ENCODE assay signal across 9 cellular contexts in the genomic region with DNA sequence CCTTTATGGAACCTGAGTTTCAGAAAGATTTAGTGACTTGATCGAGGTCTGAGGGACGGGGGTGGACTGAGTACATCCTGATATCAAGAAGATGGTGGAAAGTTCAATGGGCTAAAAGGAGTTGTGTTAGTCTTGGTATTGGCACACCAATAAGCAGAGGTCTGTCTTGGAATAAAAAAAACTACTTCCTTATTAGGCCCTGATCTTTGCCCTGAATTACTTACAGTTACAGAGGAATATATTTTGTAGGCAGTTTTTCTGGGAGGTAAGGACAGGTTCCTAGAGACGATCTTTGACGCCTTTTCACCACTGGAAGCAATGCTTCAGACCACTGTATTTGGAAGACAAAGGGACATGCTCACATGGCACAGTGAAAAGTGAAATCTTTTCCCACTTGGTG. TPM values are rescaled to one million over a fixed set of nuclear protein-coding genes. Genes with fewer than 3 reads are reported as not detected.
DNase-seq lines count a peak whose midpoint lies in the region; ATAC-seq and TF ChIP-seq lines count a peak whose summit lies in the region.
"Had no signal": no experiment of that assay in that cellular context is flagged by ENCODE, and none has a peak within 500 bp of the region (broad histone marks: within the 10 kb centered on the region; RNA-seq: fewer than 3 reads in every experiment).

No MANE protein-coding gene starts in this region.

- intact Hi-C loops in prostate gland (cut with DNase I), result loop anchor here (5.0 kb wide), 1 partner anchor 162 kb away; the partner anchor contains the start of gene DYNLT3

- no peak overlapping the region for H4K91ac ChIP-seq in H9 (ENCODE audit: insufficient read length, low read depth, low read length)

- no peak overlapping the region for H4K5ac ChIP-seq in H9 (ENCODE audit: insufficient read length, low read depth, low read length)

- H3K23ac ChIP-seq in H9 (ENCODE audit: insufficient read length, low read depth, low read length), result no peak overlapping the region

- peak overlapping the region; percentile 31 for H3K4me2 ChIP-seq in H9 (ENCODE audit: insufficient read depth, insufficient read length, low read length)

- no peak for TF ChIP-seq POLR2A in prostate gland (IDR thresholded peaks at IDR 0.05)

- H3K23me2 ChIP-seq in H9 (ENCODE audit: insufficient read length, low read depth, low read length, poor library complexity, severe bottlenecking), result no peaks in the 10 kb centered on the region

- H3K4me1 ChIP-seq in H9 (ENCODE audit: insufficient read depth, low read length) (no peaks in the 10 kb centered on the region; the same call in 1 of the 2 replicates), endocrine pancreas (ENCODE audit: control insufficient read depth, insufficient read depth, low read length) (peaks cover 7% of the 10 kb centered on the region), prostate gland (replicated peaks) (no peaks in the 10 kb centered on the region)

- H3K9me3 Mint-ChIP-seq in H9, result peaks cover 45 to 50% of the 10 kb centered on the region in 2 experiments

- H3K4me3 Mint-ChIP-seq in H9, result peak overlapping the region; percentile 16 to 45; a peak in 2 of 5 replicates

- H3K27me3 Mint-ChIP-seq in H9 (ENCODE audit: low read depth), result peaks cover 16% of the 10 kb centered on the region

- no peak overlapping the region for H2BK15ac ChIP-seq in H9 (ENCODE audit: low read depth, low read length)

- peaks cover 9 to 13% of the 10 kb centered on the region in 2 experiments; a peak in 3 of 4 replicates for H3K4me1 Mint-ChIP-seq in H9

- H3K4me3 ChIP-seq in endocrine pancreas (ENCODE audit: control insufficient read depth, insufficient read depth, low read length) (peak overlapping the region; percentile 42), prostate gland (no peak overlapping the region)

- H3K36me3 ChIP-seq in endocrine pancreas (ENCODE audit: control insufficient read depth, insufficient read depth, low read length) (no peaks in the 10 kb centered on the region), prostate gland (no peaks in the 10 kb centered on the region)
- H3K36me3 ChIP-seq: spleen had no signal

- no peaks in the 10 kb centered on the region for H3K79me1 ChIP-seq in H9 (ENCODE audit: insufficient read depth, low read depth, low read length, poor library complexity, severe bottlenecking)

- H3K27ac ChIP-seq in H9 (ENCODE audit: insufficient read length, low read depth, low read length), result no peak overlapping the region
- H3K27ac ChIP-seq in prostate gland, result peak overlapping the region; percentile 33 to 72

- no peak overlapping the region for H4K8ac ChIP-seq in H9 (replicated peaks; ENCODE audit: insufficient read length, low read depth, low read length)

- no peak overlapping the region for H2AK5ac ChIP-seq in H9 (ENCODE audit: insufficient read length, low read length)

- H2BK20ac ChIP-seq in H9 (ENCODE audit: low read depth, low read length, poor library complexity, severe bottlenecking), result no peak overlapping the region

- no peaks in the 10 kb centered on the region for H4K20me1 ChIP-seq in H9 (ENCODE audit: control insufficient read depth, insufficient read depth, insufficient read length)

- TF ChIP-seq CTCF in H9 (conservative IDR thresholded peaks at IDR 0.05) (no peak), prostate gland (IDR thresholded peaks at IDR 0.05) (no peak)

- no peak overlapping the region for H2BK12ac ChIP-seq in H9 (ENCODE audit: insufficient read length, low read depth, low read length)

- no peaks in the 10 kb centered on the region for H3K9me3 ChIP-seq in H9 (ENCODE audit: control insufficient read depth, low read depth, low read length)
- no peaks in the 10 kb centered on the region for H3K9me3 ChIP-seq in endocrine pancreas (ENCODE audit: control insufficient read depth, low read length)
- no peaks in the 10 kb centered on the region for H3K9me3 ChIP-seq in prostate gland
- H3K9me3 ChIP-seq: spleen had no signal

- no peak overlapping the region for H3K14ac ChIP-seq in H9 (ENCODE audit: insufficient read depth, low read length)

- no peak overlapping the region for H3T11ph ChIP-seq in H9 (ENCODE audit: low read length)

- H3K56ac ChIP-seq in H9 (ENCODE audit: insufficient read length, low read depth, low read length), result no peak overlapping the region

- no peak overlapping the region for H2AFZ ChIP-seq in H9 (ENCODE audit: low read length)

- H3K27me3 ChIP-seq in H9 (ENCODE audit: insufficient read depth, low read length) (peaks cover 6% of the 10 kb centered on the region; the same call in 1 of the 2 replicates), endocrine pancreas (ENCODE audit: control insufficient read depth, insufficient read depth, low read length) (no peaks in the 10 kb centered on the region), prostate gland (replicated peaks; ENCODE audit: insufficient read depth) (no peaks in the 10 kb centered on the region)

- no peaks in the 10 kb centered on the region for H3K79me2 ChIP-seq in H9 (ENCODE audit: insufficient read depth, low read length)

- H3K18ac ChIP-seq in H9 (ENCODE audit: insufficient read length, low read depth, low read length), result no peak overlapping the region

- H3K9ac ChIP-seq in H9 (ENCODE audit: extremely low read depth, insufficient read length, low read length), result no peak overlapping the region
- no peak overlapping the region for H3K9ac ChIP-seq in endocrine pancreas (ENCODE audit: control insufficient read depth, insufficient read depth, low read length)

- ATAC-seq in HG03095 (IDR thresholded peaks at IDR 0.05; ENCODE audit: unreplicated experiment) (no peak), HG02852 (IDR thresholded peaks at IDR 0.05; ENCODE audit: unreplicated experiment) (no peak)

- H3K4ac ChIP-seq in H9 (ENCODE audit: low read depth, low read length), result no peak overlapping the region

- H2BK5ac ChIP-seq in H9 (ENCODE audit: insufficient read length, low read length), result no peak overlapping the region

- no CpG with 5 or more reads among the region's 4 CpGs for WGBS in H9 (ENCODE audit: extremely low coverage, insufficient read length, low lambda C conversion rate)
- WGBS in prostate gland, result 80% methylated on average over 4 of the region's 4 CpGs

- no peak overlapping the region for H2BK120ac ChIP-seq in H9 (ENCODE audit: low read depth, low read length, poor library complexity, severe bottlenecking)

- DNase-seq in H9, result no peak
- peak; percentile 77 for DNase-seq in NCI-H82 treated with DMSO at 0.1 percent for 48 hours (lab: John Stamatoyannopoulos, UW; ENCODE audit: unreplicated experiment)
- DNase-seq in prostate gland (ENCODE audit: low spot score), result no peak
- no peak for DNase-seq in NCI-H345 (lab: John Stamatoyannopoulos, UW)
- DNase-seq in mesenteric fat pad (ENCODE audit: low spot score), result no peak

- H3K27ac Mint-ChIP-seq in H9, result no peak overlapping the region

- peaks cover 0 to 2% (median 0%) of the 10 kb centered on the region in 3 experiments; a peak in 1 of 7 replicates for H3K36me3 Mint-ChIP-seq in H9 (ENCODE audit: insufficient read depth in 1 of 3, low read depth in 3 of 3)

RNA-seq across cellular contexts. Expression of gene XK, which starts 0.7 kb away (rescaled TPM):
- total RNA-seq in H9 (2021) (0.85 and 0.97 TPM in 2 replicates), prostate gland (1 to 10 TPM; 2.6 to 3.2 TPM), mesenteric fat pad (0.13 TPM)
